Comparison of ENCODE assay signal across 9 cellular contexts in the genomic region with DNA sequence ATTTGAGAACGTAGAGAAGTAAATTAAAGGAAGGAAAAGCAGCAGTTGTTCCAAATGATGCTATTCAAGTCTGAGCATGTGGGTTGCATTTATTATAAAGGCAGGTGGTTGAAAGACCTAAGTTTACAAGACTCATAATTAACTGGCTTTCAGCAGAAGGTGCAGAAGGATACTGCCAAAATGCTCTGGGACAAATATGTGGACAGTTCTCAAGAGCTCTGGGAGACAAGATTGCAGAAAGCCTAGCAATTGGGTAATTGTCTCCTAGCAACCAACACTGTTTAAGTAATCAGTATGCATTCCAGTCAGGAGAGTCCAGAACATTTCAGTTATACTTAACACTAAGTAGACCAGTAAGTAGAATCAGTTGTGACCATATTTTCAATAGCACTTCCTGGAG.
DNase-seq lines count a peak whose midpoint lies in the region; ATAC-seq, FAIRE-seq and TF ChIP-seq lines count a peak whose summit lies in the region.
"Had no signal": no experiment of that assay in that cellular context is flagged by ENCODE, and none has a peak within 500 bp of the region (broad histone marks: within the 10 kb centered on the region; RNA-seq: fewer than 3 reads in every experiment).

No MANE protein-coding gene starts in this region.

- POLR2A ChIA-PET in A549 (lab: Yijun Ruan, JAX), result no interaction called here

- CTCF ChIA-PET in A549 (lab: Yijun Ruan, JAX), result no interaction called here

- H3K27me3 ChIP-seq in endodermal cell (ENCODE audit: control insufficient read depth, insufficient read depth, low read length, poor library complexity, severe bottlenecking), result no peaks in the 10 kb centered on the region

- H3K4me3 Mint-ChIP-seq in endodermal cell, result no peak overlapping the region
- H3K4me3 Mint-ChIP-seq in activated T-helper 1 cell treated with anti-CD3 and anti-CD28 coated beads, Interleukin-12 subunit alpha, Interleukin-12 subunit beta, Interleukin-2, Interleukin-4 antibody, amounts not matched to agents 30 ng/mL and 10 ng/mL and 1 ng/mL, durations not matched to agents 14 hours and 24 hours and 36 hours, result no peak overlapping the region

- peaks cover 30% of the 10 kb centered on the region for H3K36me3 Mint-ChIP-seq in endodermal cell (ENCODE audit: low read depth)
- H3K36me3 Mint-ChIP-seq in activated T-helper 1 cell treated with anti-CD3 and anti-CD28 coated beads, Interleukin-12 subunit alpha, Interleukin-12 subunit beta, Interleukin-2, Interleukin-4 antibody, amounts not matched to agents 30 ng/mL and 10 ng/mL and 1 ng/mL, durations not matched to agents 14 hours and 24 hours and 36 hours (ENCODE audit: low read depth), result peaks cover 7% of the 10 kb centered on the region

- no peak overlapping the region for H3K9ac ChIP-seq in endodermal cell (ENCODE audit: extremely low read depth, low read length, poor library complexity, severe bottlenecking)

- intact Hi-C loops in activated T-helper 1 cell treated with anti-CD3 and anti-CD28 coated beads, Interleukin-12 subunit alpha, Interleukin-12 subunit beta, Interleukin-2, Interleukin-4 antibody, amounts not matched to agents 30 ng/mL and 10 ng/mL and 1 ng/mL, durations not matched to agents 14 hours and 24 hours and 36 hours (cut with micrococcal nuclease), result no loop called here

- TF ChIP-seq RAD21 in A549 (conservative IDR thresholded peaks at IDR 0.05 in 1 of 2, IDR thresholded peaks at IDR 0.05 in 1 of 2), result no peak

- ATAC-seq in A549 (peak; percentile 59 to 73; a peak in 4 of 6 replicates), GM19324 (IDR thresholded peaks at IDR 0.05; ENCODE audit: low FRiP score, unreplicated experiment) (no peak)

- TF ChIP-seq POLR2A in A549 (IDR thresholded peaks at IDR 0.05; ENCODE audit: low read length), result no peak

- H3K9me3 ChIP-seq in A549 (no peaks in the 10 kb centered on the region), endodermal cell (ENCODE audit: control insufficient read depth, low read length) (no peaks in the 10 kb centered on the region), mesodermal cell (ENCODE audit: control insufficient read depth, low read length) (no peaks in the 10 kb centered on the region)

- FAIRE-seq in A549 (lab: Jason Lieb, UNC), result no peak

- no peak overlapping the region for H3K4me3 ChIP-seq in A549
- H3K4me3 ChIP-seq in endodermal cell (ENCODE audit: low read length), result no peak overlapping the region
- no peak overlapping the region for H3K4me3 ChIP-seq in mesodermal cell (ENCODE audit: extremely low read depth, insufficient read depth, low read length, poor library complexity, severe bottlenecking)

- H3K27me3 Mint-ChIP-seq in endodermal cell (ENCODE audit: insufficient read depth), result no peaks in the 10 kb centered on the region
- no peaks in the 10 kb centered on the region for H3K27me3 Mint-ChIP-seq in activated T-helper 1 cell treated with anti-CD3 and anti-CD28 coated beads, Interleukin-12 subunit alpha, Interleukin-12 subunit beta, Interleukin-2, Interleukin-4 antibody, amounts not matched to agents 30 ng/mL and 10 ng/mL and 1 ng/mL, durations not matched to agents 14 hours and 24 hours and 36 hours (ENCODE audit: insufficient read depth)

- TF ChIP-seq CTCF in A549 (IDR thresholded peaks at IDR 0.05) (no peak), endodermal cell (conservative IDR thresholded peaks at IDR 0.05) (no peak)

- H3K27ac Mint-ChIP-seq in endodermal cell, result no peak overlapping the region
- no peak overlapping the region for H3K27ac Mint-ChIP-seq in activated T-helper 1 cell treated with anti-CD3 and anti-CD28 coated beads, Interleukin-12 subunit alpha, Interleukin-12 subunit beta, Interleukin-2, Interleukin-4 antibody, amounts not matched to agents 30 ng/mL and 10 ng/mL and 1 ng/mL, durations not matched to agents 14 hours and 24 hours and 36 hours

- DNase-seq in A549 (ENCODE audit: low read depth in 1 of 2, low spot score in 1 of 2) (peak in 1 of 2 experiments; percentile 53), NCI-H1436 treated with DMSO at 0.1 percent for 48 hours (lab: John Stamatoyannopoulos, UW) (peak; percentile 14), endodermal cell (no peak), COLO668 (lab: John Stamatoyannopoulos, UW; ENCODE audit: unreplicated experiment) (no peak), GOT3 (lab: John Stamatoyannopoulos, UW) (no peak)
- DNase-seq in activated T-helper 1 cell treated with anti-CD3 and anti-CD28 coated beads, Interleukin-12 subunit alpha, Interleukin-12 subunit beta, Interleukin-2, Interleukin-4 antibody, amounts not matched to agents 30 ng/mL and 10 ng/mL and 1 ng/mL, durations not matched to agents 14 hours and 24 hours and 36 hours (ENCODE audit: low spot score), result no peak

- TF ChIP-seq EP300 in A549 (IDR thresholded peaks at IDR 0.05), result no peak

- 89% methylated on average over 1 of the region's 1 CpG for WGBS in A549 (ENCODE audit: missing lambda C conversion rate)
- 100% methylated on average over 1 of the region's 1 CpG for WGBS in endodermal cell (ENCODE audit: insufficient coverage in 1 of 2, insufficient read length in 1 of 2), 2 experiments
- 100% methylated on average over 1 of the region's 1 CpG for WGBS in mesodermal cell (ENCODE audit: insufficient coverage in 2 of 2), 2 experiments

- H3K4me1 ChIP-seq in A549 (peaks cover 15% of the 10 kb centered on the region), endodermal cell (ENCODE audit: control insufficient read depth, insufficient read depth, low read length) (peaks cover 4% of the 10 kb centered on the region), mesodermal cell (ENCODE audit: control insufficient read depth, insufficient read depth, low read length, poor library complexity, severe bottlenecking) (peaks cover 42% of the 10 kb centered on the region)

- peaks cover 29% of the 10 kb centered on the region for H3K4me1 Mint-ChIP-seq in endodermal cell
- H3K4me1 Mint-ChIP-seq in activated T-helper 1 cell treated with anti-CD3 and anti-CD28 coated beads, Interleukin-12 subunit alpha, Interleukin-12 subunit beta, Interleukin-2, Interleukin-4 antibody, amounts not matched to agents 30 ng/mL and 10 ng/mL and 1 ng/mL, durations not matched to agents 14 hours and 24 hours and 36 hours (ENCODE audit: low read depth), result peaks cover 7% of the 10 kb centered on the region

- no peak overlapping the region; the same call in 2 of the 3 replicates for H3K4me2 ChIP-seq in A549

- H3K36me3 ChIP-seq in endodermal cell (ENCODE audit: control insufficient read depth, insufficient read depth, low read length) (peaks cover 91% of the 10 kb centered on the region), mesodermal cell (ENCODE audit: control insufficient read depth, insufficient read depth, low read length) (peaks cover 28% of the 10 kb centered on the region)

- no peak overlapping the region for H3K27ac ChIP-seq in A549
- peak overlapping the region; percentile 18 for H3K27ac ChIP-seq in endodermal cell (ENCODE audit: low read depth, low read length)
- peak overlapping the region; percentile 82 for H3K27ac ChIP-seq in mesodermal cell (ENCODE audit: low read depth, low read length, severe bottlenecking)
- H3K27ac ChIP-seq: C4-2B had no signal

- no peaks in the 10 kb centered on the region for H3K9me3 Mint-ChIP-seq in endodermal cell
- H3K9me3 Mint-ChIP-seq in activated T-helper 1 cell treated with anti-CD3 and anti-CD28 coated beads, Interleukin-12 subunit alpha, Interleukin-12 subunit beta, Interleukin-2, Interleukin-4 antibody, amounts not matched to agents 30 ng/mL and 10 ng/mL and 1 ng/mL, durations not matched to agents 14 hours and 24 hours and 36 hours, result no peaks in the 10 kb centered on the region

TF ChIP-seq in A549, 52 proteins besides CTCF, POLR2A, EP300 and RAD21 (continues in another document):
- TF ChIP-seq, protein P1, sequence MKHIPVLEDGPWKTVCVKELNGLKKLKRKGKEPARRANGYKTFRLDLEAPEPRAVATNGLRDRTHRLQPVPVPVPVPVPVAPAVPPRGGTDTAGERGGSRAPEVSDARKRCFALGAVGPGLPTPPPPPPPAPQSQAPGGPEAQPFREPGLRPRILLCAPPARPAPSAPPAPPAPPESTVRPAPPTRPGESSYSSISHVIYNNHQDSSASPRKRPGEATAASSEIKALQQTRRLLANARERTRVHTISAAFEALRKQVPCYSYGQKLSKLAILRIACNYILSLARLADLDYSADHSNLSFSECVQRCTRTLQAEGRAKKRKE (CRISPR knock-in tag; IDR thresholded peaks at IDR 0.05; ENCODE audit: low read depth), result no peak
- TF ChIP-seq MAFK (IDR thresholded peaks at IDR 0.05; ENCODE audit: partially characterized antibody), result no peak
- TF ChIP-seq, protein P2, sequence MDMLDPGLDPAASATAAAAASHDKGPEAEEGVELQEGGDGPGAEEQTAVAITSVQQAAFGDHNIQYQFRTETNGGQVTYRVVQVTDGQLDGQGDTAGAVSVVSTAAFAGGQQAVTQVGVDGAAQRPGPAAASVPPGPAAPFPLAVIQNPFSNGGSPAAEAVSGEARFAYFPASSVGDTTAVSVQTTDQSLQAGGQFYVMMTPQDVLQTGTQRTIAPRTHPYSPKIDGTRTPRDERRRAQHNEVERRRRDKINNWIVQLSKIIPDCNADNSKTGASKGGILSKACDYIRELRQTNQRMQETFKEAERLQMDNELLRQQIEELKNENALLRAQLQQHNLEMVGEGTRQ (IDR thresholded peaks at IDR 0.05), result no peak
- TF ChIP-seq JUN (IDR thresholded peaks at IDR 0.05), result no peak
- TF ChIP-seq, protein P3, sequence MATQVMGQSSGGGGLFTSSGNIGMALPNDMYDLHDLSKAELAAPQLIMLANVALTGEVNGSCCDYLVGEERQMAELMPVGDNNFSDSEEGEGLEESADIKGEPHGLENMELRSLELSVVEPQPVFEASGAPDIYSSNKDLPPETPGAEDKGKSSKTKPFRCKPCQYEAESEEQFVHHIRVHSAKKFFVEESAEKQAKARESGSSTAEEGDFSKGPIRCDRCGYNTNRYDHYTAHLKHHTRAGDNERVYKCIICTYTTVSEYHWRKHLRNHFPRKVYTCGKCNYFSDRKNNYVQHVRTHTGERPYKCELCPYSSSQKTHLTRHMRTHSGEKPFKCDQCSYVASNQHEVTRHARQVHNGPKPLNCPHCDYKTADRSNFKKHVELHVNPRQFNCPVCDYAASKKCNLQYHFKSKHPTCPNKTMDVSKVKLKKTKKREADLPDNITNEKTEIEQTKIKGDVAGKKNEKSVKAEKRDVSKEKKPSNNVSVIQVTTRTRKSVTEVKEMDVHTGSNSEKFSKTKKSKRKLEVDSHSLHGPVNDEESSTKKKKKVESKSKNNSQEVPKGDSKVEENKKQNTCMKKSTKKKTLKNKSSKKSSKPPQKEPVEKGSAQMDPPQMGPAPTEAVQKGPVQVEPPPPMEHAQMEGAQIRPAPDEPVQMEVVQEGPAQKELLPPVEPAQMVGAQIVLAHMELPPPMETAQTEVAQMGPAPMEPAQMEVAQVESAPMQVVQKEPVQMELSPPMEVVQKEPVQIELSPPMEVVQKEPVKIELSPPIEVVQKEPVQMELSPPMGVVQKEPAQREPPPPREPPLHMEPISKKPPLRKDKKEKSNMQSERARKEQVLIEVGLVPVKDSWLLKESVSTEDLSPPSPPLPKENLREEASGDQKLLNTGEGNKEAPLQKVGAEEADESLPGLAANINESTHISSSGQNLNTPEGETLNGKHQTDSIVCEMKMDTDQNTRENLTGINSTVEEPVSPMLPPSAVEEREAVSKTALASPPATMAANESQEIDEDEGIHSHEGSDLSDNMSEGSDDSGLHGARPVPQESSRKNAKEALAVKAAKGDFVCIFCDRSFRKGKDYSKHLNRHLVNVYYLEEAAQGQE (IDR thresholded peaks at IDR 0.05), result no peak
- TF ChIP-seq EHF (CRISPR knock-in tag; IDR thresholded peaks at IDR 0.05), result no peak
- TF ChIP-seq HOXA7 (CRISPR knock-in tag; IDR thresholded peaks at IDR 0.05), result no peak

Comparison
In these comparisons a context has a peak if more than half of its experiments do, and no peak if none do; other contexts are left out.
1. H3K27ac ChIP-seq: peak in endodermal cell (single experiment) and mesodermal cell (single experiment); none in A549 (0 of 2).